In the genomic region with DNA sequence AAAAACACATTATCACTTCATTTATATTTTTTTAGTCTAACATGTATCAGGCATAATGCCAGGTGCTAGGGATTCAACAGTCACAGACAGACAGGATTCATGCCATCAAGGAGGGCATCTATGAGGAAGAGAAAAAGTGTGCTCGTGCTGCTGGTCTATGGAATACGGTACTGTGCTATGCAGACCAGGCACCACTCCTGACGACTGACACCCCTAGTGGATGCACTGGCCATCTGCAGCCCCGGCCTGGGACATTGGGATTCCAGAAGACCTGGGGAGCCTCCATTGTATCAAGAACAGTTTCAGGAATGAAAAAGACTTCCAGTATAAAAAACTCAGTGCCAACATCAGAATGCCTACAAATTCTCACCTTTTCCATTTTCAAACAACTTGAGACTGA, we compare ENCODE assay signal across 8 cellular contexts.
DNase-seq lines count a peak whose midpoint lies in the region; ATAC-seq, FAIRE-seq and TF ChIP-seq lines count a peak whose summit lies in the region.

No MANE protein-coding gene starts in this region.

- H3K27me3 Mint-ChIP-seq in type B pancreatic cell, result no peaks in the 10 kb centered on the region

- H3K4me3 ChIP-seq in kidney epithelial cell (ENCODE audit: low read depth, low read length), result no peak overlapping the region

- no peak overlapping the region for H3K27ac Mint-ChIP-seq in type B pancreatic cell

- peak; percentile 91 for ATAC-seq in HG02642 (IDR thresholded peaks at IDR 0.05; ENCODE audit: poor library complexity, unreplicated experiment)

- H3K4me3 Mint-ChIP-seq in type B pancreatic cell, result no peak overlapping the region

- H3K27me3 ChIP-seq in kidney epithelial cell (ENCODE audit: control insufficient read depth, insufficient read depth, low read length), result no peaks in the 10 kb centered on the region

- H3K36me3 Mint-ChIP-seq in type B pancreatic cell, result peaks cover 17% of the 10 kb centered on the region

- no peaks in the 10 kb centered on the region for H3K36me3 ChIP-seq in kidney epithelial cell (ENCODE audit: control insufficient read depth, insufficient read depth, low read length)

- DNase-seq in AG08396 (ENCODE audit: low spot score), result peak; percentile 36
- DNase-seq in GM12892 (ENCODE audit: insufficient read length), result peak; percentile 25
- peak; percentile 61 for DNase-seq in NCI-H146 (lab: John Stamatoyannopoulos, UW)
- peak; percentile 41 for DNase-seq in astrocyte of the hippocampus (ENCODE audit: low read depth, low spot score)
- DNase-seq in kidney epithelial cell (ENCODE audit: low read depth), result no peak
- no peak for DNase-seq in type B pancreatic cell (ENCODE audit: extremely low spot score, unreplicated experiment)
- no peak for DNase-seq in putamen (ENCODE audit: low spot score)

- peak; percentile 65 for TF ChIP-seq CTCF in kidney epithelial cell (IDR thresholded peaks at IDR 0.05; ENCODE audit: insufficient read depth, low read length, poor library complexity, severe bottlenecking)
- TF ChIP-seq CTCF in type B pancreatic cell (conservative IDR thresholded peaks at IDR 0.05), result peak; percentile 78

- H3K4me1 Mint-ChIP-seq in type B pancreatic cell (ENCODE audit: unreplicated experiment), result peaks cover 39% of the 10 kb centered on the region

- TF ChIP-seq POLR2A in GM12892 (IDR thresholded peaks at IDR 0.05; ENCODE audit: low read depth, low read length), result no peak

- H3K9me3 Mint-ChIP-seq in type B pancreatic cell, result peaks cover 5% of the 10 kb centered on the region

- peak; percentile 91 for FAIRE-seq in GM12892 (lab: Jason Lieb, UNC)

Comparison
In these comparisons a context has a peak if more than half of its experiments do, and no peak if none do; other contexts are left out.
1. DNase-seq: peak in AG08396 (single experiment), GM12892 (single experiment), NCI-H146 (single experiment) and astrocyte of the hippocampus (single experiment); none in kidney epithelial cell (single experiment), type B pancreatic cell (single experiment) and putamen (single experiment).